ENCODE assay signal across 35 cellular contexts in genomic region chr2:168445960-168446359, GRCh38.
"Had no signal": no experiment of that assay in that cellular context is flagged by ENCODE, and none has a peak within 500 bp of the region (broad histone marks: within the 10 kb centered on the region; RNA-seq: fewer than 3 reads in every experiment).

No MANE protein-coding gene starts in this region.

- H3K9me3 ChIP-seq: MG63 had no signal

- H3K36me3 ChIP-seq: MG63 had no signal

- H3K4me3 ChIP-seq: MG63 had no signal

- H3K27me3 ChIP-seq: MG63 had no signal

- DNase-seq: Kasumi-1, MG63, MM.1S, MV-4-11, NCI-H1048, NCI-H1092, NCI-H1092 treated with DMSO at 0.1 percent for 48 hours, NCI-H1105 treated with DMSO at 0.1 percent for 48 hours, NCI-H1417, NCI-H1417 treated with DMSO at 0.1 percent for 48 hours, NCI-H1436, NCI-H1436 treated with DMSO at 0.1 percent for 48 hours, NCI-H146, NCI-H1694, NCI-H1694 treated with DMSO at 0.1 percent for 48 hours, NCI-H187, NCI-H187 treated with DMSO at 0.1 percent for 48 hours, NCI-H1930, NCI-H2029, NCI-H2029 treated with DMSO at 0.1 percent for 48 hours, NCI-H2081, NCI-H2081 treated with DMSO at 0.1 percent for 48 hours, NCI-H2107, NCI-H2171, NCI-H2171 treated with DMSO at 0.1 percent for 48 hours, NCI-H2227 treated with DMSO at 0.1 percent for 48 hours, NCI-H226, NCI-H345, NCI-H446, NCI-H446 treated with DMSO at 0.1 percent for 48 hours, NCI-H510A, NCI-H510A treated with DMSO at 0.1 percent for 48 hours, NCI-H524, NCI-H524 treated with DMSO at 0.1 percent for 48 hours, NCI-H526 had no signal
